In the genomic region with DNA sequence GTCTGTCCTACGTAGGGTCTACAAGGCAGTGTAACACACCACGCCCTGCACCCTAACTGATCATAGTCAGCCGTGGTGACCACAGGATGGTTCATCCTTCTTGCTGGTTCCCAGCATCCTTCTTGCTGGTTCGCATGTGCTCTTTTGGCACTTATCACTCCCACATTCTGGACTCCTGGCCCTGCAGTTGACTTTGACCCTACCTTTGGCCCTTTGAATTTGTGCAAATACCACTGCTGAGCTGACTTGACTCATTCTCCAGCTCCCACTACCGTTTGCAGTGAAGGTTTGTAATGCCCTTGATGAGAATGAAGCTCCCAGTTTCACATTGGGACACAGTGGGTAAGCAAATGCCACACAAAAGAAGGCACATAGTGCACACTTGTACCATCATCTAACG, we compare ENCODE assay signal across 26 cellular contexts. TPM values are rescaled to one million over a fixed set of nuclear protein-coding genes. Genes with fewer than 3 reads are reported as not detected.
DNase-seq lines count a peak whose midpoint lies in the region; ATAC-seq, FAIRE-seq and TF ChIP-seq lines count a peak whose summit lies in the region.
"Had no signal": no experiment of that assay in that cellular context is flagged by ENCODE, and none has a peak within 500 bp of the region (broad histone marks: within the 10 kb centered on the region; RNA-seq: fewer than 3 reads in every experiment).

No MANE protein-coding gene starts in this region.

- H3K9me3 ChIP-seq in HEK293 (ENCODE audit: control insufficient read depth, insufficient read depth, low read depth, low read length) (no peaks in the 10 kb centered on the region), liver (ENCODE audit: control insufficient read depth in 4 of 4, low read length in 3 of 4) (no peaks in the 10 kb centered on the region), small intestine (ENCODE audit: control insufficient read depth, low read depth) (no peaks in the 10 kb centered on the region), spleen (peaks cover 0 to 5% (median 4%) of the 10 kb centered on the region in 8 donors)
- H3K9me3 ChIP-seq: A549, BE2C had no signal

- no peak overlapping the region for H3K4me3 ChIP-seq in HEK293 (ENCODE audit: low read depth, low read length)
- no peak overlapping the region for H3K4me3 ChIP-seq in bronchial epithelial cell (ENCODE audit: low read depth, low read length)
- H3K4me3 ChIP-seq in liver (ENCODE audit: low read depth in 1 of 3, low read length in 3 of 3), result no peak overlapping the region
- no peak overlapping the region for H3K4me3 ChIP-seq in small intestine (ENCODE audit: low read depth in 1 of 2, low read length in 2 of 2)
- no peak overlapping the region for H3K4me3 ChIP-seq in spleen
- H3K4me3 ChIP-seq: A549; BLaER1 treated with 17β-estradiol and CSF1 and Interleukin-3, amounts not matched to agents 10 nM and 100 nM; GM12878; GM23338 had no signal

- CTCF ChIA-PET in HEK293 (lab: Yijun Ruan, JAX), result interaction anchor here (0.6 to 1.3 kb wide), 3 partner anchors 144 to 504 kb away, joined by 3 to 5 read pairs (median 3); no protein-coding TSS in a partner anchor

- peak; percentile 73 to 74 for TF ChIP-seq RAD21 in liver (IDR thresholded peaks at IDR 0.05)

- H3K36me3 ChIP-seq in HEK293 (ENCODE audit: control insufficient read depth in 2 of 2, insufficient read depth in 1 of 2, low read length in 2 of 2) (no peaks in the 10 kb centered on the region), bronchial epithelial cell (ENCODE audit: control insufficient read depth, insufficient read depth, low read length) (no peaks in the 10 kb centered on the region), liver (ENCODE audit: control insufficient read depth in 4 of 4, insufficient read depth in 3 of 4, low read depth in 1 of 4, low read length in 3 of 4) (no peaks in the 10 kb centered on the region), small intestine (ENCODE audit: control insufficient read depth in 2 of 2, insufficient read depth in 2 of 2, low read length in 2 of 2) (no peaks in the 10 kb centered on the region), spleen (no peaks in the 10 kb centered on the region)
- H3K36me3 ChIP-seq: BE2C; BLaER1 treated with 17β-estradiol and CSF1 and Interleukin-3, amounts not matched to agents 10 nM and 100 nM had no signal

- H3K9ac ChIP-seq in liver (ENCODE audit: low read depth in 1 of 2, low read length in 2 of 2), result no peak overlapping the region
- H3K9ac ChIP-seq: BLaER1 treated with 17β-estradiol and CSF1 and Interleukin-3, amounts not matched to agents 10 nM and 100 nM had no signal

- H3K27ac ChIP-seq in HEK293 (ENCODE audit: extremely low read depth, low read depth, low read length) (no peak overlapping the region), liver (ENCODE audit: low read depth in 1 of 2, low read length in 2 of 2) (peak overlapping the region; percentile 83 to 92), small intestine (ENCODE audit: low read depth in 1 of 2, low read length in 1 of 2) (no peak overlapping the region), spleen (no peak overlapping the region)
- H3K27ac ChIP-seq: A549; BLaER1 treated with 17β-estradiol and CSF1 and Interleukin-3, amounts not matched to agents 10 nM and 100 nM had no signal

- TF ChIP-seq CTCF in HEK293 (tag by site-specific recombination; IDR thresholded peaks at IDR 0.05), result no peak
- TF ChIP-seq CTCF in bronchial epithelial cell (IDR thresholded peaks at IDR 0.05; ENCODE audit: insufficient read depth, low read length, severe bottlenecking), result no peak
- no peak for TF ChIP-seq CTCF in liver (IDR thresholded peaks at IDR 0.05; ENCODE audit: low read depth, low read length, missing input control)
- TF ChIP-seq CTCF in spleen (IDR thresholded peaks at IDR 0.05 in 8 of 11, conservative IDR thresholded peaks at IDR 0.05 in 3 of 11), result no peak

- ATAC-seq in GM18520 (IDR thresholded peaks at IDR 0.05; ENCODE audit: unreplicated experiment), result no peak
- no peak for ATAC-seq in GM21528 (IDR thresholded peaks at IDR 0.05; ENCODE audit: low FRiP score, unreplicated experiment)
- ATAC-seq: A549, GM12878, GM23338, HCT116 had no signal

- WGBS in liver, result 50% methylated on average over 6 of the region's 6 CpGs
- WGBS in small intestine, 3 donors, result 71 to 75% (median 73%) methylated on average over 6 of the region's 6 CpGs
- 79 to 85% (median 83%) methylated on average over 6 of the region's 6 CpGs for WGBS in spleen, 5 donors

- DNase-seq in bronchial epithelial cell (ENCODE audit: low read depth) (no peak), small intestine (peak; percentile 12), spleen (no peak)
- DNase-seq: 8988T; ACHN; AML-193; BE2C; CD4-positive, alpha-beta T cell; CD8-positive, alpha-beta memory T cell; DMS 273 treated with DMSO at 0.1 percent for 48 hours; DMS79; EL; GDM1; H9; HFFc6 had no signal

- H3K4me1 ChIP-seq in HEK293 (ENCODE audit: control insufficient read depth, insufficient read depth, low read length) (peaks cover 6% of the 10 kb centered on the region; the same call in 1 of the 2 replicates), liver (ENCODE audit: control insufficient read depth in 4 of 4, insufficient read depth in 4 of 4, low read length in 3 of 4) (peaks cover 6 to 84% (median 52%) of the 10 kb centered on the region in 4 donors), small intestine (ENCODE audit: control insufficient read depth in 2 of 2, insufficient read depth in 1 of 2, low read depth in 1 of 2, low read length in 1 of 2) (peaks cover 0 to 3% of the 10 kb centered on the region in 2 donors), spleen (peaks cover 0 to 6% (median 0%) of the 10 kb centered on the region in 6 donors)
- H3K4me1 ChIP-seq: BE2C had no signal

- intact Hi-C loops in spleen (cut with DNase I; ENCODE audit: low total_unique reads), result loop anchor here (10.0 kb wide), 1 partner anchor 239 kb away; no protein-coding TSS in a partner anchor

- POLR2A ChIA-PET in HEK293 (lab: Yijun Ruan, JAX), result no interaction called here

- H3K27me3 ChIP-seq in bronchial epithelial cell (ENCODE audit: control insufficient read depth, insufficient read depth, low read length), result no peaks in the 10 kb centered on the region
- no peaks in the 10 kb centered on the region for H3K27me3 ChIP-seq in liver (ENCODE audit: control insufficient read depth in 4 of 4, insufficient read depth in 4 of 4, low read length in 3 of 4)
- H3K27me3 ChIP-seq in small intestine (ENCODE audit: control insufficient read depth in 2 of 2, insufficient read depth in 2 of 2, low read length in 2 of 2), result peaks cover 0 to 2% of the 10 kb centered on the region in 2 donors
- H3K27me3 ChIP-seq in spleen (replicated peaks in 1 of 7), result peaks cover 0 to 26% (median 0%) of the 10 kb centered on the region in 7 donors
- H3K27me3 ChIP-seq: BE2C; BLaER1 treated with 17β-estradiol and CSF1 and Interleukin-3, amounts not matched to agents 10 nM and 100 nM had no signal

- peak; percentile 55 for FAIRE-seq in bronchial epithelial cell (lab: Jason Lieb, UNC)
- FAIRE-seq in small intestine (lab: Jason Lieb, UNC), result no peak
- FAIRE-seq: A549, D721Med, GM12878 had no signal

- TF ChIP-seq POLR2A in spleen (IDR thresholded peaks at IDR 0.05), result no peak

TF ChIP-seq in liver, 16 proteins besides CTCF, POLR2A, EP300 and RAD21 (continues in another document):
- TF ChIP-seq YY1 (IDR thresholded peaks at IDR 0.05) (peak; percentile 54), JUND (IDR thresholded peaks at IDR 0.05) (peak; percentile 90 to 96), RXRA (IDR thresholded peaks at IDR 0.05) (peak; percentile 94 to 95), HNF4G (IDR thresholded peaks at IDR 0.05) (peak; percentile 99), GABPA (IDR thresholded peaks at IDR 0.05 in 1 of 2, conservative IDR thresholded peaks at IDR 0.05 in 1 of 2) (peak in 1 of 2 donors; percentile 43), TAF1 (conservative IDR thresholded peaks at IDR 0.05) (no peak), SP1 (IDR thresholded peaks at IDR 0.05) (peak; percentile 90), EGR1 (IDR thresholded peaks at IDR 0.05; ENCODE audit: low read depth in 2 of 2) (peak in 1 of 2 donors; percentile 83), HNF4A (conservative IDR thresholded peaks at IDR 0.05) (peak; percentile 100)
- TF ChIP-seq, protein P1, sequence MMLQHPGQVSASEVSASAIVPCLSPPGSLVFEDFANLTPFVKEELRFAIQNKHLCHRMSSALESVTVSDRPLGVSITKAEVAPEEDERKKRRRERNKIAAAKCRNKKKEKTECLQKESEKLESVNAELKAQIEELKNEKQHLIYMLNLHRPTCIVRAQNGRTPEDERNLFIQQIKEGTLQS (IDR thresholded peaks at IDR 0.05), result peak; percentile 65
- TF ChIP-seq, protein P2, sequence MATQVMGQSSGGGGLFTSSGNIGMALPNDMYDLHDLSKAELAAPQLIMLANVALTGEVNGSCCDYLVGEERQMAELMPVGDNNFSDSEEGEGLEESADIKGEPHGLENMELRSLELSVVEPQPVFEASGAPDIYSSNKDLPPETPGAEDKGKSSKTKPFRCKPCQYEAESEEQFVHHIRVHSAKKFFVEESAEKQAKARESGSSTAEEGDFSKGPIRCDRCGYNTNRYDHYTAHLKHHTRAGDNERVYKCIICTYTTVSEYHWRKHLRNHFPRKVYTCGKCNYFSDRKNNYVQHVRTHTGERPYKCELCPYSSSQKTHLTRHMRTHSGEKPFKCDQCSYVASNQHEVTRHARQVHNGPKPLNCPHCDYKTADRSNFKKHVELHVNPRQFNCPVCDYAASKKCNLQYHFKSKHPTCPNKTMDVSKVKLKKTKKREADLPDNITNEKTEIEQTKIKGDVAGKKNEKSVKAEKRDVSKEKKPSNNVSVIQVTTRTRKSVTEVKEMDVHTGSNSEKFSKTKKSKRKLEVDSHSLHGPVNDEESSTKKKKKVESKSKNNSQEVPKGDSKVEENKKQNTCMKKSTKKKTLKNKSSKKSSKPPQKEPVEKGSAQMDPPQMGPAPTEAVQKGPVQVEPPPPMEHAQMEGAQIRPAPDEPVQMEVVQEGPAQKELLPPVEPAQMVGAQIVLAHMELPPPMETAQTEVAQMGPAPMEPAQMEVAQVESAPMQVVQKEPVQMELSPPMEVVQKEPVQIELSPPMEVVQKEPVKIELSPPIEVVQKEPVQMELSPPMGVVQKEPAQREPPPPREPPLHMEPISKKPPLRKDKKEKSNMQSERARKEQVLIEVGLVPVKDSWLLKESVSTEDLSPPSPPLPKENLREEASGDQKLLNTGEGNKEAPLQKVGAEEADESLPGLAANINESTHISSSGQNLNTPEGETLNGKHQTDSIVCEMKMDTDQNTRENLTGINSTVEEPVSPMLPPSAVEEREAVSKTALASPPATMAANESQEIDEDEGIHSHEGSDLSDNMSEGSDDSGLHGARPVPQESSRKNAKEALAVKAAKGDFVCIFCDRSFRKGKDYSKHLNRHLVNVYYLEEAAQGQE (IDR thresholded peaks at IDR 0.05), result peak; percentile 48

RNA-seq across cellular contexts. Expression of a gene that starts 33.8 kb away (rescaled TPM):
- total RNA-seq in bronchial epithelial cell (1.3 and 5.0 TPM in 2 replicates), liver (10 to 100 TPM in 1 of 2 donors, 1 to 10 TPM in 1; 4.6 to 47.9 TPM), spleen (1 to 10 TPM in 3 of 7 donors, under 1 TPM in 1, not detected in 3; 0.65 to 1.7 (median 1.3) TPM)
- polyA plus RNA-seq in liver (1 to 10 TPM; 5.3 to 7.1 TPM), small intestine (under 1 TPM in 1 of 3 donors, not detected in 2; 0.81 TPM), spleen (under 1 TPM in 1 of 3 donors, not detected in 2; 0.03 TPM)
- total RNA-seq: CD4-positive, alpha-beta T cell; CD8-positive, alpha-beta memory T cell; GM12878 had no signal
- polyA plus RNA-seq: CD14-positive monocyte had no signal

Comparison
In these comparisons a context has a peak if more than half of its experiments do, and no peak if none do; other contexts are left out.
1. H3K27ac ChIP-seq: peak in liver (2 of 2); none in HEK293 (single experiment), small intestine (0 of 2) and spleen (0 of 8).